Comparison of ENCODE assay signal across 12 cellular contexts in the genomic region with DNA sequence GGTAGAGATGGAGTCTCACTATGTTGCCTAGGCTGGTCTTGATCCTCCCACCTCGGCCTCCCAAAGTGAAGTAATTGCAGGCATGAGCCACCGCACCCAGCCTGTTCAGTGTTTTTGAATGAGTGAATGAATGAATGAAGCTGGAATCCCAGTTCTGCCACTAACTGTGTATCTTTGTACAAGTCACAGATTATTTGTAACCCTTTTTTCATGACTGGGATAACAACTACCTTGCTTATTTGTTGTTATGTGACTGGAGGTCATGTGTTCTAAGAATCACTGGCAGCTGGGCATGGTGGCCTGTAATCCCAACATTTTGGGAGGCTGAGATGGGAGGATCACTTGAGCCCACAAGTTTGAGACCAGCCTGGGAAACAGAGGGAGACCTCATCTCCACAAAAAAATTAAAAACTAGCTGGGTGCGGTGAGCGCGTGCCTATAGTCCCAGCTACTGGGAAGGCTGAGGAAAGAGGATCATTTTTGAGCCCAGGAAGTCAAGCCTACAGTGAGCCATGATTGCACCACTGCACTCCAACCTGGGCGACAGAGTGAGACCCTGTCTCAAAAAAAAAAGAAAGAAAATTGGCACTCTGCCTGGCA. TPM values are rescaled to one million over a fixed set of nuclear protein-coding genes. Genes with fewer than 3 reads are reported as not detected.
A peak's percentile ranks its signal among the peaks of the same experiment; 100 is the strongest.
DNase-seq lines count a peak whose midpoint lies in the region; ATAC-seq, FAIRE-seq and TF ChIP-seq lines count a peak whose summit lies in the region.
"Had no signal": no experiment of that assay in that cellular context is flagged by ENCODE, and none has a peak within 500 bp of the region (broad histone marks: within the 10 kb centered on the region; RNA-seq: fewer than 3 reads in every experiment).

No MANE protein-coding gene starts in this region.

- H3K9ac ChIP-seq in HCT116 (ENCODE audit: low read length) (no peak overlapping the region), astrocyte (ENCODE audit: low read length) (no peak overlapping the region), HepG2 (ENCODE audit: insufficient read depth, low read depth, low read length) (no peak overlapping the region)

- no peak overlapping the region for H3K27ac Mint-ChIP-seq in astrocyte (ENCODE audit: unreplicated experiment)
- H3K27ac Mint-ChIP-seq: CD8-positive, alpha-beta memory T cell; T-helper 1 cell treated with Interleukin-12 subunit alpha and Interleukin-12 subunit beta and Interleukin-4 antibody, amounts not matched to agents 30 μg/mL and 1 μg/mL, for 36 hours had no signal

- H3K36me3 Mint-ChIP-seq in astrocyte (ENCODE audit: low read depth, unreplicated experiment): no peaks in the 10 kb centered on the region
- H3K36me3 Mint-ChIP-seq: CD8-positive, alpha-beta memory T cell had no signal

- in situ Hi-C loops in HepG2 (cut with HindIII; ENCODE audit: extremely low pct_ligation_motif_present, low pct_unique_long_range_greater_than_20kb): loop anchor here (5.0 to 25.0 kb wide), 2 partner anchors 239 to 434 kb away; partner anchors contain the start of gene ZFYVE1

- H3K36me3 ChIP-seq in HCT116 (ENCODE audit: control insufficient read depth in 1 of 2, insufficient read depth in 2 of 2, low read length in 2 of 2) (no peaks in the 10 kb centered on the region), astrocyte (ENCODE audit: insufficient read depth, low read length) (no peaks in the 10 kb centered on the region), HepG2 (replicated peaks in 1 of 2; ENCODE audit: control insufficient read depth in 1 of 2, insufficient read depth in 2 of 2, low read length in 2 of 2) (no peaks in the 10 kb centered on the region)

- peak in 1 of 2 experiments; percentile 0 for DNase-seq in A549 (ENCODE audit: low read depth in 1 of 2, low spot score in 1 of 2)
- no peak for DNase-seq in HCT116 (ENCODE audit: low read depth, low spot score)
- no peak for DNase-seq in astrocyte (ENCODE audit: low read depth)
- DNase-seq in HepG2 (ENCODE audit: low spot score): no peak
- DNase-seq in GM20000 (ENCODE audit: low spot score): no peak
- DNase-seq in posterior vena cava (ENCODE audit: low spot score): no peak
- no peak for DNase-seq in mucosa of gallbladder (ENCODE audit: low spot score)
- DNase-seq in HUDEP-2 (lab: John Stamatoyannopoulos, UW; ENCODE audit: unreplicated experiment in 76 of 76): no peak
- DNase-seq: NK-92 treated with Interleukin-12 subunit alpha and Interleukin-12 subunit beta, amount 100 ng/mL, for 24 hours had no signal

- H3K79me2 ChIP-seq in HCT116 (ENCODE audit: insufficient read depth, low read length): no peaks in the 10 kb centered on the region
- H3K79me2 ChIP-seq in astrocyte (ENCODE audit: insufficient read depth, low read length): no peaks in the 10 kb centered on the region
- no peaks in the 10 kb centered on the region for H3K79me2 ChIP-seq in HepG2 (ENCODE audit: insufficient read depth, low read length)

- peaks cover 15% of the 10 kb centered on the region; the same call in 1 of the 3 replicates for H3K4me1 ChIP-seq in A549
- no peaks in the 10 kb centered on the region for H3K4me1 ChIP-seq in HCT116 (ENCODE audit: control insufficient read depth in 1 of 2, insufficient read depth in 2 of 2, low read length in 2 of 2)
- peaks cover 16% of the 10 kb centered on the region for H3K4me1 ChIP-seq in astrocyte (ENCODE audit: insufficient read depth, low read length)
- peaks cover 21% of the 10 kb centered on the region for H3K4me1 ChIP-seq in HepG2 (ENCODE audit: insufficient read depth, low read length)

- BruUV-seq in HCT116 (replicated peaks; lab: Mats Ljungman, UMichigan) (no TSS peak), HepG2 (replicated peaks; lab: Mats Ljungman, UMichigan) (no TSS peak)

- TF ChIP-seq CTCF in A549 (IDR thresholded peaks at IDR 0.05) (no peak), HCT116 (IDR thresholded peaks at IDR 0.05 in 2 of 3, conservative IDR thresholded peaks at IDR 0.05 in 1 of 3; ENCODE audit: borderline replicate concordance in 1 of 3, insufficient read depth in 1 of 3, low read depth in 2 of 3, low read length in 2 of 3) (no peak), astrocyte (IDR thresholded peaks at IDR 0.05; ENCODE audit: insufficient read depth, low read depth, low read length) (no peak), HepG2 (CRISPR knock-in tag; IDR thresholded peaks at IDR 0.05) (no peak), GM20000 (IDR thresholded peaks at IDR 0.05; ENCODE audit: extremely low read depth, missing control alignments) (no peak)

- H4K20me1 ChIP-seq in HCT116 (ENCODE audit: insufficient read depth) (no peaks in the 10 kb centered on the region), astrocyte (ENCODE audit: insufficient read depth, low read length) (no peaks in the 10 kb centered on the region), HepG2 (ENCODE audit: insufficient read depth, low read length) (no peaks in the 10 kb centered on the region)

- TF ChIP-seq RAD21 in A549 (conservative IDR thresholded peaks at IDR 0.05 in 1 of 2, IDR thresholded peaks at IDR 0.05 in 1 of 2): no peak
- TF ChIP-seq RAD21 in HCT116 (IDR thresholded peaks at IDR 0.05; ENCODE audit: low read depth): no peak
- TF ChIP-seq RAD21 in HepG2 (CRISPR knock-in tag; IDR thresholded peaks at IDR 0.05): no peak

- H3K4me1 Mint-ChIP-seq in astrocyte (ENCODE audit: low read depth, unreplicated experiment): peaks cover 19% of the 10 kb centered on the region

- H3K4me3 Mint-ChIP-seq in astrocyte (ENCODE audit: unreplicated experiment): peak overlapping the region; percentile 21
- H3K4me3 Mint-ChIP-seq: CD8-positive, alpha-beta memory T cell; T-helper 1 cell treated with Interleukin-12 subunit alpha and Interleukin-12 subunit beta and Interleukin-4 antibody, amounts not matched to agents 30 μg/mL and 1 μg/mL, for 36 hours had no signal

- POLR2A ChIA-PET in A549 (lab: Yijun Ruan, JAX) (interaction anchor here (0.6 to 1.5 kb wide), 3 partner anchors 13 to 177 kb away, joined by 3 to 8 read pairs (median 5); partner anchors contain the start of gene NUMB), HCT116 (lab: Charles Lee) (interaction anchor here (0.8 kb wide), 1 partner anchor 176 kb away, joined by 4 read pairs; no protein-coding TSS in a partner anchor), HepG2 (lab: Yijun Ruan, JAX) (interaction anchor here (0.7 to 2.1 kb wide), 6 partner anchors 9 to 239 kb away, joined by 3 to 11 read pairs (median 4); partner anchors contain the start of genes NUMB and RIOX1)

- H2AFZ ChIP-seq in HCT116 (ENCODE audit: low read depth, low read length, poor library complexity, severe bottlenecking) (peak overlapping the region; percentile 68), astrocyte (ENCODE audit: low read depth, low read length) (no peak overlapping the region), HepG2 (ENCODE audit: low read length) (no peak overlapping the region)

- WGBS in A549 (ENCODE audit: missing lambda C conversion rate): 73% methylated on average over 6 of the region's 6 CpGs
- 83% methylated on average over 6 of the region's 6 CpGs for WGBS in HepG2 (ENCODE audit: low lambda C conversion rate)

- H3K4me3 ChIP-seq in A549 (no peak overlapping the region), HCT116 (replicated peaks in 1 of 2; ENCODE audit: low read depth in 1 of 2, low read length in 2 of 2) (no peak overlapping the region), astrocyte (ENCODE audit: insufficient read depth, low read depth, low read length) (no peak overlapping the region), HepG2 (replicated peaks in 1 of 3; ENCODE audit: insufficient read depth in 1 of 3, low read depth in 2 of 3, low read length in 3 of 3) (no peak overlapping the region)

- FAIRE-seq in A549 (lab: Jason Lieb, UNC): no peak
- no peak for FAIRE-seq in astrocyte (lab: Jason Lieb, UNC)
- FAIRE-seq in HepG2 (lab: Jason Lieb, UNC): no peak

- no peak for TF ChIP-seq EP300 in A549 (IDR thresholded peaks at IDR 0.05)
- no peak for TF ChIP-seq EP300 in HepG2 (IDR thresholded peaks at IDR 0.05; ENCODE audit: low read depth in 2 of 2, low read length in 2 of 2)
- no peak for TF ChIP-seq EP300 in HepG2 (CRISPR knock-in tag; IDR thresholded peaks at IDR 0.05; ENCODE audit: borderline replicate concordance)

- CTCF ChIA-PET in A549 (lab: Yijun Ruan, JAX) (interaction anchor here (0.6 to 13.5 kb wide), 82 partner anchors 9 to 1274 kb away, joined by 3 to 176 read pairs (median 5); partner anchors contain the start of genes NUMB, PSEN1 and RIOX1), HCT116 (lab: Charles Lee) (interaction anchor here (0.5 to 5.7 kb wide), 14 partner anchors 9 to 958 kb away, joined by 3 to 98 read pairs (median 4); partner anchors contain the start of genes NUMB and PSEN1), HepG2 (lab: Yijun Ruan, JAX; ENCODE audit: low intra/inter-chr PET ratio, low total read pairs) (interaction anchor here (0.7 to 3.1 kb wide), 3 partner anchors 176 to 240 kb away, joined by 3 to 24 read pairs (median 10); no protein-coding TSS in a partner anchor)

- intact Hi-C loops in HCT116 (cut with micrococcal nuclease): loop anchor here (1.0 to 10.0 kb wide), 5 partner anchors 176 to 959 kb away; no protein-coding TSS in a partner anchor
- intact Hi-C loops in HepG2 (cut with micrococcal nuclease; ENCODE audit: unreplicated experiment): loop anchor here (1.0 to 2.0 kb wide), 2 partner anchors 176 to 241 kb away; no protein-coding TSS in a partner anchor
- intact Hi-C loops in posterior vena cava (cut with DNase I): loop anchor here in 1 of 2 donors (10.0 kb wide), 1 partner anchor 177 kb away; no protein-coding TSS in a partner anchor

- TF ChIP-seq POLR2A in A549 (IDR thresholded peaks at IDR 0.05; ENCODE audit: low read length) (no peak), HCT116 (IDR thresholded peaks at IDR 0.05; ENCODE audit: borderline replicate concordance, extremely low read depth, insufficient read depth, insufficient read length) (no peak), HepG2 (IDR thresholded peaks at IDR 0.05; ENCODE audit: insufficient read depth in 1 of 2, low read depth in 2 of 2, low read length in 2 of 2) (no peak)

- H3K9me2 ChIP-seq in HCT116 (ENCODE audit: insufficient read depth): no peaks in the 10 kb centered on the region

- H3K27ac ChIP-seq in A549: no peak overlapping the region
- H3K27ac ChIP-seq in HCT116 (ENCODE audit: low read depth, low read length): no peak overlapping the region
- no peak overlapping the region for H3K27ac ChIP-seq in astrocyte (ENCODE audit: low read depth, low read length)
- H3K27ac ChIP-seq in HepG2 (ENCODE audit: extremely low read length, insufficient read depth, low read length): no peak overlapping the region
- H3K27ac ChIP-seq: RWPE1 had no signal

- H3K27me3 ChIP-seq in HCT116 (ENCODE audit: insufficient read depth, low read length) (no peaks in the 10 kb centered on the region), astrocyte (ENCODE audit: insufficient read depth, low read length) (no peaks in the 10 kb centered on the region), HepG2 (ENCODE audit: control insufficient read depth in 1 of 2, insufficient read depth in 2 of 2, low read length in 2 of 2) (no peaks in the 10 kb centered on the region)

- H3K9me3 ChIP-seq in A549 (no peaks in the 10 kb centered on the region), HCT116 (ENCODE audit: control insufficient read depth in 1 of 2, insufficient read depth in 1 of 2, low read depth in 1 of 2, low read length in 2 of 2) (no peaks in the 10 kb centered on the region), astrocyte (ENCODE audit: insufficient read depth, low read depth, low read length) (no peaks in the 10 kb centered on the region), HepG2 (ENCODE audit: low read length) (no peaks in the 10 kb centered on the region)

- RAD21 ChIA-PET in HCT116 (lab: Charles Lee; ENCODE audit: low non-redundant PET in 1 of 2, low total read pairs in 2 of 2, uncharacterized antibody in 2 of 2, unreplicated experiment in 2 of 2): interaction anchor here (0.6 to 2.4 kb wide), 7 partner anchors 13 to 429 kb away, joined by 3 to 24 read pairs (median 3); no protein-coding TSS in a partner anchor

- H3K4me2 ChIP-seq in A549 (no peak overlapping the region), HCT116 (ENCODE audit: low read length) (no peak overlapping the region), astrocyte (ENCODE audit: low read length) (no peak overlapping the region), HepG2 (ENCODE audit: low read depth, low read length) (no peak overlapping the region)

- H3K27me3 Mint-ChIP-seq in astrocyte (ENCODE audit: low read depth, unreplicated experiment): no peaks in the 10 kb centered on the region

- H3K9me3 Mint-ChIP-seq in astrocyte (ENCODE audit: unreplicated experiment): no peaks in the 10 kb centered on the region
- H3K9me3 Mint-ChIP-seq: CD8-positive, alpha-beta memory T cell; T-helper 1 cell treated with Interleukin-12 subunit alpha and Interleukin-12 subunit beta and Interleukin-4 antibody, amounts not matched to agents 30 μg/mL and 1 μg/mL, for 36 hours had no signal

- ATAC-seq in A549 (peak; percentile 15 to 56; a peak in 3 of 6 replicates), HCT116 (no peak), HepG2 (peak; percentile 49)

RNA-seq across cellular contexts. Expression of gene NUMB, which starts 13.3 kb away (rescaled TPM):
- 134 and 151 TPM in 2 replicates for polyA plus RNA-seq in A549 (2011; rRNA removed)
- 53.2 and 62.9 TPM in 2 replicates for polyA plus RNA-seq in A549 (2012; cell fraction: cytosol; rRNA removed)
- 91.2 and 105 TPM in 2 replicates for polyA plus RNA-seq in A549 (2012; cell fraction: nucleus; rRNA removed)
- 34.6 to 41.2 TPM (median 40.8 TPM) in 3 replicates for polyA plus RNA-seq in A549 (2017; fragmentation: RNase III; extraction: RNeasy Plus Mini Kit Qiagen cat#74134 plus additional on column Dnase treatment)
- 164 and 177 TPM in 2 replicates for polyA minus RNA-seq in A549 (2011; rRNA and poly(A)+ RNA removed)
- total RNA-seq in HCT116 (2021; ENCODE audit: unreplicated experiment): 43.0 TPM
- polyA plus RNA-seq in HCT116 (2012): 35.6 and 38.3 TPM in 2 replicates
- 89.2 and 93.9 TPM in 2 replicates for total RNA-seq in astrocyte
- total RNA-seq in HepG2 (2016; rRNA removed; fragmentation: Illumina TruSeq; extraction: Trizol): 20.3 and 27.7 TPM in 2 replicates
- 5.7 and 8.8 TPM in 2 replicates for total RNA-seq in HepG2 (2016; cell fraction: cytosol; rRNA removed; fragmentation: Illumina TruSeq; extraction: Trizol; ENCODE audit: low read depth)
- 22.2 and 31.9 TPM in 2 replicates for total RNA-seq in HepG2 (2016; cell fraction: insoluble cytoplasmic fraction; rRNA removed; fragmentation: Illumina TruSeq; extraction: Trizol)
- 14.7 and 15.0 TPM in 2 replicates for total RNA-seq in HepG2 (2016; cell fraction: membrane; rRNA removed; fragmentation: Illumina TruSeq; extraction: Trizol)
- 34.7 and 36.8 TPM in 2 replicates for total RNA-seq in HepG2 (2016; cell fraction: nucleus; rRNA removed; fragmentation: Illumina TruSeq; extraction: Trizol)
- polyA plus RNA-seq in HepG2 (2011; rRNA removed): 71.1 and 77.1 TPM in 2 replicates
- 46.5 and 51.7 TPM in 2 replicates for polyA plus RNA-seq in HepG2 (2011; cell fraction: cytosol; rRNA removed)
- polyA plus RNA-seq in HepG2 (2011; cell fraction: nucleus; rRNA removed): 87.4 and 94.3 TPM in 2 replicates
- 32.2 and 36.9 TPM in 2 replicates for polyA plus RNA-seq in HepG2 (2012)
- 2.7 and 3.2 TPM in 2 replicates for polyA plus RNA-seq in HepG2 (2016; cell fraction: cytosol; fragmentation: Illumina TruSeq; extraction: Trizol; ENCODE audit: low read depth)
- polyA plus RNA-seq in HepG2 (2016; cell fraction: insoluble cytoplasmic fraction; fragmentation: Illumina TruSeq; extraction: Trizol; ENCODE audit: low read depth): 41.7 and 43.4 TPM in 2 replicates
- polyA plus RNA-seq in HepG2 (2016; cell fraction: membrane; fragmentation: Illumina TruSeq; extraction: Trizol; ENCODE audit: low read depth): 9.9 and 10.5 TPM in 2 replicates
- 52.2 and 60.2 TPM in 2 replicates for polyA plus RNA-seq in HepG2 (2016; cell fraction: nucleus; fragmentation: Illumina TruSeq; extraction: Trizol; ENCODE audit: insufficient read depth, low read depth)
- 149 and 174 TPM in 2 replicates for polyA minus RNA-seq in HepG2 (2011; rRNA and poly(A)+ RNA removed; ENCODE audit: low replicate concordance)
- polyA minus RNA-seq in HepG2 (2011; cell fraction: cytosol; rRNA and poly(A)+ RNA removed): 41.3 and 51.9 TPM in 2 replicates
- polyA minus RNA-seq in HepG2 (2011; cell fraction: nucleus; rRNA and poly(A)+ RNA removed): 101 and 107 TPM in 2 replicates
- total RNA-seq in posterior vena cava: 10 to 100 TPM; 68.7 to 76.5 TPM
- total RNA-seq in mucosa of gallbladder: 117 TPM

RNA-seq across cellular contexts. Expression of gene RIOX1, which starts 19.1 kb away (rescaled TPM):
- polyA plus RNA-seq in A549 (2011; rRNA removed) (11.4 and 11.9 TPM in 2 replicates), A549 (2017; fragmentation: RNase III; extraction: RNeasy Plus Mini Kit Qiagen cat#74134 plus additional on column Dnase treatment) (16.5 to 17.5 TPM (median 17.1 TPM) in 3 replicates), HepG2 (2011; rRNA removed) (4.5 and 6.4 TPM in 2 replicates)
- 16.2 and 22.3 TPM in 2 replicates for polyA plus RNA-seq in A549 (2012; cell fraction: cytosol; rRNA removed)
- polyA plus RNA-seq in A549 (2012; cell fraction: nucleus; rRNA removed): 18.7 and 24.0 TPM in 2 replicates
- 20.1 and 21.5 TPM in 2 replicates for polyA minus RNA-seq in A549 (2011; rRNA and poly(A)+ RNA removed)
- total RNA-seq in HCT116 (2021; ENCODE audit: unreplicated experiment) (4.2 TPM), astrocyte (11.3 and 12.5 TPM in 2 replicates), HepG2 (2016; rRNA removed; fragmentation: Illumina TruSeq; extraction: Trizol) (15.0 and 15.9 TPM in 2 replicates), posterior vena cava (1 to 10 TPM; 9.2 to 9.3 TPM), mucosa of gallbladder (15.3 TPM)
- polyA plus RNA-seq in HCT116 (2012): 2.1 and 2.4 TPM in 2 replicates
- 1.1 and 1.4 TPM in 2 replicates for total RNA-seq in HepG2 (2016; cell fraction: cytosol; rRNA removed; fragmentation: Illumina TruSeq; extraction: Trizol; ENCODE audit: low read depth)
- 14.6 and 15.0 TPM in 2 replicates for total RNA-seq in HepG2 (2016; cell fraction: insoluble cytoplasmic fraction; rRNA removed; fragmentation: Illumina TruSeq; extraction: Trizol)
- total RNA-seq in HepG2 (2016; cell fraction: membrane; rRNA removed; fragmentation: Illumina TruSeq; extraction: Trizol): 4.5 and 4.9 TPM in 2 replicates
- 6.9 and 8.2 TPM in 2 replicates for total RNA-seq in HepG2 (2016; cell fraction: nucleus; rRNA removed; fragmentation: Illumina TruSeq; extraction: Trizol)
- 5.1 and 5.6 TPM in 2 replicates for polyA plus RNA-seq in HepG2 (2011; cell fraction: cytosol; rRNA removed)
- 6.1 and 6.4 TPM in 2 replicates for polyA plus RNA-seq in HepG2 (2011; cell fraction: nucleus; rRNA removed)
- 3.6 and 4.5 TPM in 2 replicates for polyA plus RNA-seq in HepG2 (2012)
- 0.70 and 0.74 TPM in 2 replicates for polyA plus RNA-seq in HepG2 (2016; cell fraction: cytosol; fragmentation: Illumina TruSeq; extraction: Trizol; ENCODE audit: low read depth)
- 14.9 and 15.5 TPM in 2 replicates for polyA plus RNA-seq in HepG2 (2016; cell fraction: insoluble cytoplasmic fraction; fragmentation: Illumina TruSeq; extraction: Trizol; ENCODE audit: low read depth)
- polyA plus RNA-seq in HepG2 (2016; cell fraction: membrane; fragmentation: Illumina TruSeq; extraction: Trizol; ENCODE audit: low read depth): 1.9 and 2.0 TPM in 2 replicates
- polyA plus RNA-seq in HepG2 (2016; cell fraction: nucleus; fragmentation: Illumina TruSeq; extraction: Trizol; ENCODE audit: insufficient read depth, low read depth): 8.8 and 10.1 TPM in 2 replicates
- polyA minus RNA-seq in HepG2 (2011; rRNA and poly(A)+ RNA removed; ENCODE audit: low replicate concordance): 12.5 and 31.8 TPM in 2 replicates
- 5.6 and 5.8 TPM in 2 replicates for polyA minus RNA-seq in HepG2 (2011; cell fraction: cytosol; rRNA and poly(A)+ RNA removed)
- 10.3 and 10.8 TPM in 2 replicates for polyA minus RNA-seq in HepG2 (2011; cell fraction: nucleus; rRNA and poly(A)+ RNA removed)
